ENCODE assay signal across 9 cellular contexts in the genomic region with DNA sequence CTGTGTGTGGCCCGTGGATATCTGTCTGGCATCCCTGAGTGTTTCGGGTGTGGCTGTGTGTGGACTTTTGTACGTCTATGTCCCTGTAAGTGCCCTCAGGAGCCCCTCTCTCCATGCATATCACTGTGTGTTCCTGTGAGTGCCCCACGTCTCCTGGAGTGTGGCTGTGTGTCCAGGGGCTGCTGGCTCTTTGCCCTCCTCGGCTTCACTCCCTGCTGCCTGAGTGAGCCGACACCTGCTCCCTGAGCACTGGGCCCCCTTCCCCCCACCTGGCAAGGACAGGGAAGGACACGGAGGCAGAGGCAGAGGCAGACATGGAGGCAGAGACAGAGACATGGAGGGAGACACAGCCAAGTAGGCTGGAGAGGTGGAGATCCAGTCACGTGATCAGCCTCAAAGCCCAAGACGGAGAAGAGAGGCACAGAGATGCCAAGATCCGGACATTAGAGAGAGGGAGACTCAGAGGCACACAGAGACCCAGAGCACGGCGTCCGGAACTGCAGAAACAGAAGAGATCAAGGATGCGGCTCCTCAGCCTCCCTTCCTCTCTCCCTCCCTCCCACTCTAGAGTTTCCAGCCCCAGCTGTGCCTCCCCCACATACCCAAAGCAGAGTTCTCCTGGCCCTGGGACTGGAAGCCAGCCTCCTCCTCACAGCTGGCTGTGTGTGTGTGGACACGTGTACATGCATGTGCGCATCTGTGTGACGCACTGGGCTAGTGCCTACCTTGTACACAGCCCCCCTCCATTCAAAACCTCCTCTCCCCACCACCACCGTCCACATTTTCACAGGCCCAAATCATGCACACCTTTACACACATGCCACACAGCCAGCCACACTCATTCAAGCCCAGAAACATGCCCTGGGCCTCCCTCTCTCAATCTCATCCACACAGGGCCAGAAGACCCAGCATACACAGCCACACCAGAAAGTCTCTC. TPM values are rescaled to one million over a fixed set of nuclear protein-coding genes. Genes with fewer than 3 reads are reported as not detected.
A peak's percentile ranks its signal among the peaks of the same experiment; 100 is the strongest.
DNase-seq lines count a peak whose midpoint lies in the region; ATAC-seq, FAIRE-seq and TF ChIP-seq lines count a peak whose summit lies in the region.
"Had no signal": no experiment of that assay in that cellular context is flagged by ENCODE, and none has a peak within 500 bp of the region (broad histone marks: within the 10 kb centered on the region; RNA-seq: fewer than 3 reads in every experiment).

No MANE protein-coding gene starts in this region.

- CTCF ChIA-PET in activated CD4-positive, alpha-beta T cell treated with anti-CD3 and anti-CD28 coated beads, Interleukin-2, amount 10 ng/mL, durations not matched to agents 7 days and 5 days (lab: Charles Lee), result interaction anchor here (0.5 kb wide), 1 partner anchor 104 kb away, joined by 3 read pairs; no protein-coding TSS in a partner anchor
- CTCF ChIA-PET in RWPE1 (lab: Yijun Ruan, JAX) (no interaction called here), endothelial cell of umbilical vein (lab: Charles Lee) (interaction anchor here (1.1 kb wide), 2 partner anchors 23 to 28 kb away, joined by 3 to 7 read pairs; no protein-coding TSS in a partner anchor)

- POLR2A ChIA-PET in activated CD4-positive, alpha-beta T cell treated with anti-CD3 and anti-CD28 coated beads, Interleukin-2, amount 10 ng/mL, durations not matched to agents 7 days and 5 days (lab: Charles Lee), result no interaction called here
- POLR2A ChIA-PET in RWPE1 (lab: Yijun Ruan, JAX; ENCODE audit: low non-redundant PET), result no interaction called here
- POLR2A ChIA-PET in endothelial cell of umbilical vein (lab: Charles Lee), result no interaction called here

- H3K27ac Mint-ChIP-seq in activated CD4-positive, alpha-beta T cell treated with anti-CD3 and anti-CD28 coated beads, Interleukin-2, amount 10 ng/mL, durations not matched to agents 7 days and 5 days, result peak overlapping the region; percentile 54

- peaks cover 0 to 5% of the 10 kb centered on the region in 2 experiments for H3K36me3 ChIP-seq in endothelial cell of umbilical vein (ENCODE audit: control insufficient read depth in 2 of 2, extremely low read depth in 1 of 2, insufficient read depth in 2 of 2, low read length in 2 of 2)
- H3K36me3 ChIP-seq in muscle layer of colon (ENCODE audit: insufficient read depth, low read length), result peaks cover 22% of the 10 kb centered on the region
- H3K36me3 ChIP-seq in uterus, result no peaks in the 10 kb centered on the region

- FAIRE-seq in endothelial cell of umbilical vein (lab: Jason Lieb, UNC), result peak; percentile 62
- FAIRE-seq: G401.6 had no signal

- peak overlapping the region; percentile 38 for H3K4me3 Mint-ChIP-seq in activated CD4-positive, alpha-beta T cell treated with anti-CD3 and anti-CD28 coated beads, Interleukin-2, amount 10 ng/mL, durations not matched to agents 7 days and 5 days

- peak overlapping the region; percentile 6 for H3K4me2 ChIP-seq in endothelial cell of umbilical vein (ENCODE audit: insufficient read depth, low read length)

- H3K4me1 Mint-ChIP-seq in activated CD4-positive, alpha-beta T cell treated with anti-CD3 and anti-CD28 coated beads, Interleukin-2, amount 10 ng/mL, durations not matched to agents 7 days and 5 days, result peaks cover 65% of the 10 kb centered on the region

- H3K27me3 ChIP-seq in endothelial cell of umbilical vein (ENCODE audit: control insufficient read depth in 2 of 2, insufficient read depth in 2 of 2, low read length in 2 of 2), result peaks cover 3 to 5% of the 10 kb centered on the region in 2 experiments
- H3K27me3 ChIP-seq in muscle layer of colon (ENCODE audit: control insufficient read depth in 1 of 2, insufficient read depth in 2 of 2, low read length in 2 of 2), result no peaks in the 10 kb centered on the region
- H3K27me3 ChIP-seq in uterus, result no peaks in the 10 kb centered on the region

- no peaks in the 10 kb centered on the region for H3K79me2 ChIP-seq in endothelial cell of umbilical vein (ENCODE audit: control insufficient read depth, insufficient read depth, low read length)

- no peak overlapping the region for H3K4me3 ChIP-seq in endothelial cell of umbilical vein (replicated peaks in 1 of 3; ENCODE audit: insufficient read depth in 1 of 3, low read depth in 1 of 3, low read length in 3 of 3)
- peak overlapping the region; percentile 52 to 67 for H3K4me3 ChIP-seq in muscle layer of colon (ENCODE audit: low read depth in 1 of 2, low read length in 2 of 2)
- H3K4me3 ChIP-seq in uterus, result peak overlapping the region; percentile 3 to 43

- peaks cover 9% of the 10 kb centered on the region for H3K4me1 ChIP-seq in endothelial cell of umbilical vein (ENCODE audit: control insufficient read depth, extremely low read depth, insufficient read depth, low read length)
- H3K4me1 ChIP-seq in muscle layer of colon (ENCODE audit: insufficient read depth, low read length), result peaks cover 55% of the 10 kb centered on the region
- H3K4me1 ChIP-seq in uterus, result peaks cover 5 to 22% of the 10 kb centered on the region in 2 donors

- H3K9me3 ChIP-seq in endothelial cell of umbilical vein (replicated peaks; ENCODE audit: control insufficient read depth, insufficient read depth, low read length), result no peaks in the 10 kb centered on the region
- H3K9me3 ChIP-seq in muscle layer of colon (ENCODE audit: low read length), result no peaks in the 10 kb centered on the region
- no peaks in the 10 kb centered on the region for H3K9me3 ChIP-seq in uterus

- no peak for DNase-seq in activated CD4-positive, alpha-beta T cell treated with anti-CD3 and anti-CD28 coated beads, Interleukin-2, amount 10 ng/mL, durations not matched to agents 7 days and 5 days
- no peak for DNase-seq in activated CD4-positive, alpha-beta T cell treated with anti-CD3 and anti-CD28 coated beads for 4 hours
- no peak for DNase-seq in RWPE1 (ENCODE audit: low spot score)
- DNase-seq in endothelial cell of umbilical vein (ENCODE audit: low read depth, low spot score), result peak; percentile 48
- peak; percentile 95 to 97 for DNase-seq in uterus

- no TSS peak for BruUV-seq in endothelial cell of umbilical vein (replicated peaks; lab: Mats Ljungman, UMichigan)

- intact Hi-C loops in endothelial cell of umbilical vein (cut with micrococcal nuclease) (loop anchor here (5.0 kb wide), 1 partner anchor 112 kb away; no protein-coding TSS in a partner anchor), uterus (cut with DNase I; ENCODE audit: low total_unique reads) (loop anchor here (10.0 kb wide), 1 partner anchor 76 kb away; a partner anchor contains a TSS)

- ATAC-seq in HG03280 (IDR thresholded peaks at IDR 0.05; ENCODE audit: unreplicated experiment) (no peak), GM18517 (IDR thresholded peaks at IDR 0.05; ENCODE audit: unreplicated experiment) (no peak)

- no peak overlapping the region for H3K9ac ChIP-seq in endothelial cell of umbilical vein (replicated peaks; ENCODE audit: extremely low read depth, insufficient read depth, low read length)
- peak overlapping the region; percentile 60 for H3K9ac ChIP-seq in muscle layer of colon (ENCODE audit: low read length)

- H3K9me3 Mint-ChIP-seq in activated CD4-positive, alpha-beta T cell treated with anti-CD3 and anti-CD28 coated beads, Interleukin-2, amount 10 ng/mL, durations not matched to agents 7 days and 5 days, result no peaks in the 10 kb centered on the region

- H3K36me3 Mint-ChIP-seq in activated CD4-positive, alpha-beta T cell treated with anti-CD3 and anti-CD28 coated beads, Interleukin-2, amount 10 ng/mL, durations not matched to agents 7 days and 5 days (ENCODE audit: low read depth), result peaks cover 24% of the 10 kb centered on the region

- dilution Hi-C loops in endothelial cell of umbilical vein (cut with MboI; ENCODE audit: extremely low pct_ligation_motif_present, low sequenced_read_pairs), result no loop called here

- no peak for TF ChIP-seq POLR2A in endothelial cell of umbilical vein (IDR thresholded peaks at IDR 0.05; ENCODE audit: low read depth, low read length)
- TF ChIP-seq POLR2A in uterus (IDR thresholded peaks at IDR 0.05), result peak; percentile 42 to 61

- no peaks in the 10 kb centered on the region for H3K9me1 ChIP-seq in endothelial cell of umbilical vein (replicated peaks; ENCODE audit: control insufficient read depth, extremely low read depth, insufficient read depth, low read length)

- H2AFZ ChIP-seq in endothelial cell of umbilical vein (ENCODE audit: low read depth, low read length), result no peak overlapping the region

- TF ChIP-seq CTCF in RWPE1 (conservative IDR thresholded peaks at IDR 0.05; ENCODE audit: low read depth), result no peak
- no peak for TF ChIP-seq CTCF in endothelial cell of umbilical vein (IDR thresholded peaks at IDR 0.05; ENCODE audit: extremely low read depth in 1 of 2, insufficient read depth in 1 of 2, low read depth in 1 of 2, low read length in 2 of 2)
- no peak for TF ChIP-seq CTCF in uterus (IDR thresholded peaks at IDR 0.05)

- H4K20me1 ChIP-seq in endothelial cell of umbilical vein (replicated peaks; ENCODE audit: control insufficient read depth, extremely low read depth, insufficient read depth, low read length), result no peaks in the 10 kb centered on the region

- H3K27me3 Mint-ChIP-seq in activated CD4-positive, alpha-beta T cell treated with anti-CD3 and anti-CD28 coated beads, Interleukin-2, amount 10 ng/mL, durations not matched to agents 7 days and 5 days, result no peaks in the 10 kb centered on the region

- H3K27ac ChIP-seq in RWPE1 (peak overlapping the region; percentile 98), endothelial cell of umbilical vein (ENCODE audit: insufficient read depth, low read depth, low read length) (no peak overlapping the region), muscle layer of colon (ENCODE audit: low read depth, low read length) (peak overlapping the region; percentile 80), uterus (peak overlapping the region; percentile 96 to 98)

TF ChIP-seq in endothelial cell of umbilical vein, 7 proteins besides CTCF, POLR2A, EP300 and RAD21 (continues in another document):
- TF ChIP-seq, protein P1, sequence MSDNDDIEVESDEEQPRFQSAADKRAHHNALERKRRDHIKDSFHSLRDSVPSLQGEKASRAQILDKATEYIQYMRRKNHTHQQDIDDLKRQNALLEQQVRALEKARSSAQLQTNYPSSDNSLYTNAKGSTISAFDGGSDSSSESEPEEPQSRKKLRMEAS (IDR thresholded peaks at IDR 0.05; ENCODE audit: insufficient read depth, insufficient read length), result no peak
- TF ChIP-seq GATA2 (IDR thresholded peaks at IDR 0.05; ENCODE audit: insufficient read depth, insufficient read length, low read depth, low read length), result no peak

RNA-seq across cellular contexts. Expression of a gene that starts 39.0 kb away (rescaled TPM):
- total RNA-seq in activated CD4-positive, alpha-beta T cell treated with anti-CD3 and anti-CD28 coated beads, Interleukin-2, amount 10 ng/mL, durations not matched to agents 7 days and 5 days, result 100 to 1,000 TPM; 137 to 143 TPM
- total RNA-seq in endothelial cell of umbilical vein (169 and 172 TPM in 2 replicates), uterus (100 to 1,000 TPM in 1 of 4 donors, 10 to 100 TPM in 3; 27.2 to 178 (median 41.1) TPM)
- 75.3 and 76.9 TPM in 2 replicates for polyA plus RNA-seq in endothelial cell of umbilical vein
- polyA plus RNA-seq in endothelial cell of umbilical vein (2011; cell fraction: cytosol; rRNA removed), result 78.3 and 83.2 TPM in 2 replicates
- polyA plus RNA-seq in endothelial cell of umbilical vein (2011; cell fraction: nucleus; rRNA removed), result 87.5 and 93.8 TPM in 2 replicates
- polyA plus RNA-seq in endothelial cell of umbilical vein (2012), result 61.5 and 65.7 TPM in 2 replicates
- 104 and 109 TPM in 2 replicates for polyA minus RNA-seq in endothelial cell of umbilical vein
- polyA minus RNA-seq in endothelial cell of umbilical vein (2011; cell fraction: cytosol; rRNA and poly(A)+ RNA removed), result 33.6 TPM
- polyA minus RNA-seq in endothelial cell of umbilical vein (2011; cell fraction: nucleus; rRNA and poly(A)+ RNA removed), result 64.5 and 67.0 TPM in 2 replicates

Comparison
In these comparisons a context has a peak if more than half of its experiments do, and no peak if none do; other contexts are left out.
1. DNase-seq: peak in endothelial cell of umbilical vein (single experiment) and uterus (2 of 2); none in activated CD4-positive, alpha-beta T cell treated with anti-CD3 and anti-CD28 coated beads, Interleukin-2, amount 10 ng/mL, durations not matched to agents 7 days and 5 days (single experiment), activated CD4-positive, alpha-beta T cell treated with anti-CD3 and anti-CD28 coated beads for 4 hours (0 of 2) and RWPE1 (single experiment).
2. H3K4me3 ChIP-seq: peak in muscle layer of colon (2 of 2) and uterus (2 of 2); none in endothelial cell of umbilical vein (0 of 3).